Comparison of ENCODE assay signal across 6 cellular contexts in genomic region chr15:89788585-89788984, GRCh38. TPM values are rescaled to one million over a fixed set of nuclear protein-coding genes. Genes with fewer than 3 reads are reported as not detected.
"Had no signal": no experiment of that assay in that cellular context is flagged by ENCODE, and none has a peak within 500 bp of the region (broad histone marks: within the 10 kb centered on the region; RNA-seq: fewer than 3 reads in every experiment).

No MANE protein-coding gene starts in this region.

RNA-seq across cellular contexts. Expression of gene MESP2, which starts 12.5 kb away (rescaled TPM):
- total RNA-seq: MCF 10A, NCI-H460, OCI-LY7, Peyer's patch, SJCRH30 had no signal

RNA-seq across cellular contexts. Expression of gene ANPEP, which starts 26.1 kb away (rescaled TPM):
- total RNA-seq: SK-MEL-5 had no signal

RNA-seq across cellular contexts. Expression of gene MESP1, which starts 37.5 kb away (rescaled TPM):
- total RNA-seq: SJCRH30 had no signal
